Comparison of ENCODE assay signal across 32 cellular contexts in the genomic region with DNA sequence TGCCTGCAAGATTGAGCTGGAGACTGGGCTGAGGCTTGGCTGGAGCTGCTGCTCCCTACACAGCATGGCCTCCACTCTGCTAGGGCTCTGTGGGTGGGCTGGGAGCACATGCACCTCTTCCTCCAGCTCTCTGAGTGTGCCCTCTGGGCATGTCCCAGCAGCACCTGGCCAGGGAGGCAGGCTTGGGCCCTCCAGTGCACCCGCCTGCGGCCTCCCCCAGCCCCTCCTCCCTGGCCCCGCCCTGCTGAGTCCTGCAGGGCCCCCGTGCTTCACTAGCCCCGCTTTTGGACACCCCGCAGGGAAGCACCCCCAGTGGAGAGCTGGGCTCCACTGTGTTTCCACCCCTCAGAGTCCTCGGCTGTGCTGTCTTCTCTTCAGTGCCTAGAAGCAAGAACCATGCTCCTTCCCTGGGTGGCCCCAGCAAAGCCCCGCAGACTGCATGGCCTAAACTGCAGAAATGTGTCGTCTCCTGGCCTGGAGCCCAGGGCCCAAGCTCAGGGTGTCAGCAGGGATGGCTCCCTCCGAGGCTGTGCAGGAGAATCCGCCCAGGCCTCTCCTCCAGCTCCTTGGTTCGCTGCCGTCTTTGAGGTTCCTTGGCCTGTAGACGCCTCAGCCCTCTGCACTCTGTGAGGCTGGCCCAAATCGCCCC. TPM values are rescaled to one million over a fixed set of nuclear protein-coding genes. Genes with fewer than 3 reads are reported as not detected.
DNase-seq lines count a peak whose midpoint lies in the region; ATAC-seq, FAIRE-seq and TF ChIP-seq lines count a peak whose summit lies in the region.
"Had no signal": no experiment of that assay in that cellular context is flagged by ENCODE, and none has a peak within 500 bp of the region (broad histone marks: within the 10 kb centered on the region; RNA-seq: fewer than 3 reads in every experiment).

No MANE protein-coding gene starts in this region.

- H3K27me3 ChIP-seq in SK-N-SH (ENCODE audit: insufficient read depth): no peaks in the 10 kb centered on the region
- no peaks in the 10 kb centered on the region for H3K27me3 ChIP-seq in subcutaneous abdominal adipose tissue (ENCODE audit: control insufficient read depth in 5 of 5, insufficient read depth in 4 of 5, low read length in 5 of 5)
- H3K27me3 ChIP-seq: gastroesophageal sphincter, vagina had no signal

- TF ChIP-seq EP300 in SK-N-SH (IDR thresholded peaks at IDR 0.05; ENCODE audit: borderline replicate concordance in 1 of 2, low read depth in 1 of 2, low read length in 1 of 2): no peak

- H3K27ac ChIP-seq in SK-N-SH (ENCODE audit: low read depth in 2 of 2, low read length in 1 of 2) (no peak overlapping the region), kidney (ENCODE audit: low read depth in 2 of 2, low read length in 2 of 2) (no peak overlapping the region), subcutaneous abdominal adipose tissue (ENCODE audit: low read depth, low read length) (peak overlapping the region; percentile 76)
- H3K27ac ChIP-seq: A549, gastroesophageal sphincter, vagina had no signal

- no peak overlapping the region for H3K9ac ChIP-seq in SK-N-SH
- H3K9ac ChIP-seq in kidney (ENCODE audit: low read length in 2 of 2): no peak overlapping the region
- H3K9ac ChIP-seq in subcutaneous abdominal adipose tissue (ENCODE audit: low read length in 5 of 5): peak overlapping the region in 1 of 5 donors; percentile 3

- peak; percentile 15; the same call in 2 of the 3 replicates for ATAC-seq in SK-N-SH treated with all-trans-retinoic acid at 6 μM for 48 hours
- ATAC-seq in GM18505 (IDR thresholded peaks at IDR 0.05; ENCODE audit: unreplicated experiment): no peak
- ATAC-seq: activated CD8-positive, alpha-beta memory T cell treated with anti-CD3 and anti-CD28 coated beads, Interleukin-2, amount 10 ng/mL, durations not matched to agents 7 days and 5 days; CD8-positive, alpha-beta T cell; gastroesophageal sphincter; natural killer cell; Panc1 had no signal

- H3K9me3 ChIP-seq in SK-N-SH: no peaks in the 10 kb centered on the region
- H3K9me3 ChIP-seq in kidney (ENCODE audit: control insufficient read depth in 1 of 2, low read length in 2 of 2): peaks cover 0 to 5% of the 10 kb centered on the region in 2 donors
- H3K9me3 ChIP-seq in subcutaneous abdominal adipose tissue (ENCODE audit: control insufficient read depth in 5 of 5, low read length in 5 of 5): peaks cover 0 to 10% (median 3%) of the 10 kb centered on the region in 5 donors
- H3K9me3 ChIP-seq: A549, vagina had no signal

- POLR2A ChIA-PET in SK-N-SH (lab: Yijun Ruan, JAX): no interaction called here

- no peak overlapping the region for H3K4me2 ChIP-seq in SK-N-SH
- H3K4me2 ChIP-seq: A549 had no signal

- TF ChIP-seq CTCF in SK-N-SH (IDR thresholded peaks at IDR 0.05) (no peak), kidney (IDR thresholded peaks at IDR 0.05; ENCODE audit: borderline replicate concordance, extremely low read depth, insufficient read depth) (no peak)

- H3K4me3 ChIP-seq in SK-N-SH (ENCODE audit: low read depth in 2 of 2, low read length in 1 of 2) (no peak overlapping the region), kidney (ENCODE audit: low read length in 2 of 2) (no peak overlapping the region), subcutaneous abdominal adipose tissue (ENCODE audit: low read depth in 1 of 5, low read length in 5 of 5) (no peak overlapping the region)
- H3K4me3 ChIP-seq: A549, coronary artery, gastroesophageal sphincter, vagina had no signal

- CTCF ChIA-PET in SK-N-SH (lab: Yijun Ruan, JAX): no interaction called here

- no peak for DNase-seq in SK-N-SH
- DNase-seq in NCI-H345 treated with DMSO at 0.1 percent for 48 hours (lab: John Stamatoyannopoulos, UW; ENCODE audit: unreplicated experiment): peak; percentile 65
- DNase-seq in kidney: peak; percentile 60
- no peak for DNase-seq in MV-4-11 (lab: John Stamatoyannopoulos, UW)
- no peak for DNase-seq in occipital lobe (lab: John Stamatoyannopoulos, UW)
- DNase-seq: activated CD4-positive, alpha-beta T cell treated with anti-CD3 and anti-CD28 coated beads for 4 hours; activated CD8-positive, alpha-beta memory T cell treated with anti-CD3 and anti-CD28 coated beads, Interleukin-2, amount 10 ng/mL, durations not matched to agents 7 days and 5 days; activated naive CD4-positive, alpha-beta T cell treated with anti-CD3 and anti-CD28 coated beads, Interleukin-2, amount 50 U/mL, for 16 hours; activated T-cell treated with anti-CD3 and anti-CD28 coated beads, Interleukin-2, amount 50 U/mL, for 72 hours; amygdala; CD8-positive, alpha-beta T cell; DMS79; hippocampal formation; immature natural killer cell; natural killer cell; NCI-H1105 treated with DMSO at 0.1 percent for 48 hours; NCI-H524; NK-92 treated with Interleukin-12 subunit alpha and Interleukin-12 subunit beta, amount 100 ng/mL, for 24 hours; substantia nigra; T-helper 2 cell had no signal

- H3K36me3 ChIP-seq in SK-N-SH (replicated peaks in 1 of 2; ENCODE audit: control insufficient read depth in 1 of 2, insufficient read depth in 2 of 2, low read length in 1 of 2): no peaks in the 10 kb centered on the region
- H3K36me3 ChIP-seq in kidney (ENCODE audit: control insufficient read depth in 1 of 2, insufficient read depth in 2 of 2, low read length in 2 of 2): no peaks in the 10 kb centered on the region
- peaks cover 0 to 40% (median 17%) of the 10 kb centered on the region in 5 donors for H3K36me3 ChIP-seq in subcutaneous abdominal adipose tissue (ENCODE audit: control insufficient read depth in 5 of 5, insufficient read depth in 5 of 5, low read length in 5 of 5)
- H3K36me3 ChIP-seq: vagina had no signal

- TF ChIP-seq POLR2A in GM18505 (IDR thresholded peaks at IDR 0.05; ENCODE audit: borderline replicate concordance, extremely low read depth, insufficient read depth, insufficient read length): no peak

- H3F3A ChIP-seq in SK-N-SH (replicated peaks; ENCODE audit: insufficient read depth): no peaks in the 10 kb centered on the region

- H2AFZ ChIP-seq in SK-N-SH (ENCODE audit: low read depth): no peak overlapping the region

- no peak for FAIRE-seq in kidney (lab: Jason Lieb, UNC)
- FAIRE-seq: A549, GM12891, H54 had no signal

- H3K4me1 ChIP-seq in SK-N-SH (ENCODE audit: control insufficient read depth in 1 of 2, insufficient read depth in 2 of 2, low read depth in 1 of 2, low read length in 1 of 2) (no peaks in the 10 kb centered on the region; a peak in 1 of 4 replicates), kidney (ENCODE audit: control insufficient read depth in 1 of 2, insufficient read depth in 1 of 2, low read depth in 1 of 2, low read length in 2 of 2) (no peaks in the 10 kb centered on the region), subcutaneous abdominal adipose tissue (ENCODE audit: control insufficient read depth in 5 of 5, insufficient read depth in 5 of 5, low read length in 5 of 5) (peaks cover 0 to 24% (median 12%) of the 10 kb centered on the region in 5 donors)
- H3K4me1 ChIP-seq: A549, gastroesophageal sphincter, vagina had no signal

- TF ChIP-seq RAD21 in SK-N-SH (IDR thresholded peaks at IDR 0.05; ENCODE audit: low read length): no peak

- 88% methylated on average over 10 of the region's 15 CpGs for WGBS in SK-N-SH (ENCODE audit: low lambda C conversion rate)

- intact Hi-C loops in kidney (cut with DNase I): no loop called here

- H3K9me2 ChIP-seq in SK-N-SH: no peaks in the 10 kb centered on the region

- no peaks in the 10 kb centered on the region for H3K79me2 ChIP-seq in SK-N-SH (ENCODE audit: insufficient read depth)

- no peaks in the 10 kb centered on the region for H4K20me1 ChIP-seq in SK-N-SH (ENCODE audit: insufficient read depth)

TF ChIP-seq in SK-N-SH treated with all-trans-retinoic acid at 6 μM for 48 hours, 23 proteins besides CTCF, POLR2A, EP300 and RAD21:
- TF ChIP-seq TCF4 (CRISPR knock-in tag; IDR thresholded peaks at IDR 0.05; ENCODE audit: borderline replicate concordance) (no peak), ZC3H10 (CRISPR knock-in tag; IDR thresholded peaks at IDR 0.05) (no peak), ZFP3 (CRISPR knock-in tag; IDR thresholded peaks at IDR 0.05) (no peak), PPARA (CRISPR knock-in tag; IDR thresholded peaks at IDR 0.05; ENCODE audit: borderline replicate concordance) (no peak), ZNF565 (CRISPR knock-in tag; conservative IDR thresholded peaks at IDR 0.05; ENCODE audit: low read depth) (no peak)

TF ChIP-seq in SK-N-SH, 30 proteins besides CTCF, POLR2A, EP300 and RAD21:
- TF ChIP-seq EZH2phosphoT487 (IDR thresholded peaks at IDR 0.05; ENCODE audit: borderline replicate concordance, low read depth) (no peak), FOXJ3 (CRISPR knock-in tag; IDR thresholded peaks at IDR 0.05) (no peak), FOXM1 (IDR thresholded peaks at IDR 0.05; ENCODE audit: low read depth) (no peak), SIN3A (IDR thresholded peaks at IDR 0.05; ENCODE audit: borderline replicate concordance, low read depth, low read length) (no peak)
- TF ChIP-seq, protein P1, sequence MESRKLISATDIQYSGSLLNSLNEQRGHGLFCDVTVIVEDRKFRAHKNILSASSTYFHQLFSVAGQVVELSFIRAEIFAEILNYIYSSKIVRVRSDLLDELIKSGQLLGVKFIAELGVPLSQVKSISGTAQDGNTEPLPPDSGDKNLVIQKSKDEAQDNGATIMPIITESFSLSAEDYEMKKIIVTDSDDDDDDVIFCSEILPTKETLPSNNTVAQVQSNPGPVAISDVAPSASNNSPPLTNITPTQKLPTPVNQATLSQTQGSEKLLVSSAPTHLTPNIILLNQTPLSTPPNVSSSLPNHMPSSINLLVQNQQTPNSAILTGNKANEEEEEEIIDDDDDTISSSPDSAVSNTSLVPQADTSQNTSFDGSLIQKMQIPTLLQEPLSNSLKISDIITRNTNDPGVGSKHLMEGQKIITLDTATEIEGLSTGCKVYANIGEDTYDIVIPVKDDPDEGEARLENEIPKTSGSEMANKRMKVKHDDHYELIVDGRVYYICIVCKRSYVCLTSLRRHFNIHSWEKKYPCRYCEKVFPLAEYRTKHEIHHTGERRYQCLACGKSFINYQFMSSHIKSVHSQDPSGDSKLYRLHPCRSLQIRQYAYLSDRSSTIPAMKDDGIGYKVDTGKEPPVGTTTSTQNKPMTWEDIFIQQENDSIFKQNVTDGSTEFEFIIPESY (IDR thresholded peaks at IDR 0.05; ENCODE audit: borderline replicate concordance, low read depth): no peak
- TF ChIP-seq, protein P2, sequence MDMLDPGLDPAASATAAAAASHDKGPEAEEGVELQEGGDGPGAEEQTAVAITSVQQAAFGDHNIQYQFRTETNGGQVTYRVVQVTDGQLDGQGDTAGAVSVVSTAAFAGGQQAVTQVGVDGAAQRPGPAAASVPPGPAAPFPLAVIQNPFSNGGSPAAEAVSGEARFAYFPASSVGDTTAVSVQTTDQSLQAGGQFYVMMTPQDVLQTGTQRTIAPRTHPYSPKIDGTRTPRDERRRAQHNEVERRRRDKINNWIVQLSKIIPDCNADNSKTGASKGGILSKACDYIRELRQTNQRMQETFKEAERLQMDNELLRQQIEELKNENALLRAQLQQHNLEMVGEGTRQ (IDR thresholded peaks at IDR 0.05; ENCODE audit: borderline replicate concordance, low read depth, low read length): no peak

RNA-seq across cellular contexts. Expression of a gene that starts 5.0 kb away (rescaled TPM):
- polyA plus RNA-seq in SK-N-SH (2012; rRNA removed): 0.18 TPM in 1 of 2 replicates, not detected in the other
- polyA plus RNA-seq in SK-N-SH (2012; cell fraction: cytosol; rRNA removed): not detected in 2 replicates
- polyA plus RNA-seq in SK-N-SH (2012; cell fraction: nucleus; rRNA removed): 0.12 and 0.20 TPM in 2 replicates
- not detected for total RNA-seq in kidney
- polyA plus RNA-seq in kidney (ENCODE audit: insufficient read depth, low read depth, low replicate concordance): not detected
- not detected for total RNA-seq in occipital lobe
- total RNA-seq: natural killer cell, SK-MEL-5 had no signal
- polyA plus RNA-seq: liver had no signal

Comparison
In these comparisons a context has a peak if more than half of its experiments do, and no peak if none do; other contexts are left out.
1. DNase-seq: peak in NCI-H345 treated with DMSO at 0.1 percent for 48 hours (single experiment) and kidney (single experiment); none in SK-N-SH (single experiment), MV-4-11 (single experiment) and occipital lobe (single experiment).